In the genomic region with DNA sequence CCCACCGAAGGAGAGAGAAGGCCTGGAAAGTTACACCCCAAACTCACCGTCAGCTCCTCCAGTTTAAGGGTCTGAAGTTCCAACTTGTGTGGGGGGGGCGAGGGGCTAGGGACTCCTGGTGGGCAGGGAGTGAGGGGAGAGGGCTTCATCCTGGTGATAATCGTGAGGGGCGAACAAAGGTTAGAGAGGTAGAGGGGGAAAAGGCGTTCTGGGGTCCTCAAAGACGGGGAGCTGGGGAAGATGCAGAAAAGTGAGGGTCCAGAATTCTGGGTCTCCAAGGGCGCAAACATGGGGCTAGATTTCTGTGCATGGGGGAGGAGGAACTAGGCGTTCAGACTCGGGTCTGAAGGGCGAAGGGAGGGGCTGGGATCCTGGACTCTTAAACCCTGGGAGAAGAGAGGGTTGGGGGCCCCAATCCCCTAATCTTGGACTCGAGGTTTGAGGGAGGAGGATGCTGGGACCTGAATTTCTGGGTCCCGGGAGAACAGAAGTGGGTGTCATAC, we compare ENCODE assay signal across 2 cellular contexts.
TF ChIP-seq lines count a peak whose summit lies in the region.

No MANE protein-coding gene starts in this region.

TF ChIP-seq in GM23338, 12 proteins besides CTCF, POLR2A, EP300 and RAD21 (continued from another document and continues in another):
- TF ChIP-seq, protein P1, sequence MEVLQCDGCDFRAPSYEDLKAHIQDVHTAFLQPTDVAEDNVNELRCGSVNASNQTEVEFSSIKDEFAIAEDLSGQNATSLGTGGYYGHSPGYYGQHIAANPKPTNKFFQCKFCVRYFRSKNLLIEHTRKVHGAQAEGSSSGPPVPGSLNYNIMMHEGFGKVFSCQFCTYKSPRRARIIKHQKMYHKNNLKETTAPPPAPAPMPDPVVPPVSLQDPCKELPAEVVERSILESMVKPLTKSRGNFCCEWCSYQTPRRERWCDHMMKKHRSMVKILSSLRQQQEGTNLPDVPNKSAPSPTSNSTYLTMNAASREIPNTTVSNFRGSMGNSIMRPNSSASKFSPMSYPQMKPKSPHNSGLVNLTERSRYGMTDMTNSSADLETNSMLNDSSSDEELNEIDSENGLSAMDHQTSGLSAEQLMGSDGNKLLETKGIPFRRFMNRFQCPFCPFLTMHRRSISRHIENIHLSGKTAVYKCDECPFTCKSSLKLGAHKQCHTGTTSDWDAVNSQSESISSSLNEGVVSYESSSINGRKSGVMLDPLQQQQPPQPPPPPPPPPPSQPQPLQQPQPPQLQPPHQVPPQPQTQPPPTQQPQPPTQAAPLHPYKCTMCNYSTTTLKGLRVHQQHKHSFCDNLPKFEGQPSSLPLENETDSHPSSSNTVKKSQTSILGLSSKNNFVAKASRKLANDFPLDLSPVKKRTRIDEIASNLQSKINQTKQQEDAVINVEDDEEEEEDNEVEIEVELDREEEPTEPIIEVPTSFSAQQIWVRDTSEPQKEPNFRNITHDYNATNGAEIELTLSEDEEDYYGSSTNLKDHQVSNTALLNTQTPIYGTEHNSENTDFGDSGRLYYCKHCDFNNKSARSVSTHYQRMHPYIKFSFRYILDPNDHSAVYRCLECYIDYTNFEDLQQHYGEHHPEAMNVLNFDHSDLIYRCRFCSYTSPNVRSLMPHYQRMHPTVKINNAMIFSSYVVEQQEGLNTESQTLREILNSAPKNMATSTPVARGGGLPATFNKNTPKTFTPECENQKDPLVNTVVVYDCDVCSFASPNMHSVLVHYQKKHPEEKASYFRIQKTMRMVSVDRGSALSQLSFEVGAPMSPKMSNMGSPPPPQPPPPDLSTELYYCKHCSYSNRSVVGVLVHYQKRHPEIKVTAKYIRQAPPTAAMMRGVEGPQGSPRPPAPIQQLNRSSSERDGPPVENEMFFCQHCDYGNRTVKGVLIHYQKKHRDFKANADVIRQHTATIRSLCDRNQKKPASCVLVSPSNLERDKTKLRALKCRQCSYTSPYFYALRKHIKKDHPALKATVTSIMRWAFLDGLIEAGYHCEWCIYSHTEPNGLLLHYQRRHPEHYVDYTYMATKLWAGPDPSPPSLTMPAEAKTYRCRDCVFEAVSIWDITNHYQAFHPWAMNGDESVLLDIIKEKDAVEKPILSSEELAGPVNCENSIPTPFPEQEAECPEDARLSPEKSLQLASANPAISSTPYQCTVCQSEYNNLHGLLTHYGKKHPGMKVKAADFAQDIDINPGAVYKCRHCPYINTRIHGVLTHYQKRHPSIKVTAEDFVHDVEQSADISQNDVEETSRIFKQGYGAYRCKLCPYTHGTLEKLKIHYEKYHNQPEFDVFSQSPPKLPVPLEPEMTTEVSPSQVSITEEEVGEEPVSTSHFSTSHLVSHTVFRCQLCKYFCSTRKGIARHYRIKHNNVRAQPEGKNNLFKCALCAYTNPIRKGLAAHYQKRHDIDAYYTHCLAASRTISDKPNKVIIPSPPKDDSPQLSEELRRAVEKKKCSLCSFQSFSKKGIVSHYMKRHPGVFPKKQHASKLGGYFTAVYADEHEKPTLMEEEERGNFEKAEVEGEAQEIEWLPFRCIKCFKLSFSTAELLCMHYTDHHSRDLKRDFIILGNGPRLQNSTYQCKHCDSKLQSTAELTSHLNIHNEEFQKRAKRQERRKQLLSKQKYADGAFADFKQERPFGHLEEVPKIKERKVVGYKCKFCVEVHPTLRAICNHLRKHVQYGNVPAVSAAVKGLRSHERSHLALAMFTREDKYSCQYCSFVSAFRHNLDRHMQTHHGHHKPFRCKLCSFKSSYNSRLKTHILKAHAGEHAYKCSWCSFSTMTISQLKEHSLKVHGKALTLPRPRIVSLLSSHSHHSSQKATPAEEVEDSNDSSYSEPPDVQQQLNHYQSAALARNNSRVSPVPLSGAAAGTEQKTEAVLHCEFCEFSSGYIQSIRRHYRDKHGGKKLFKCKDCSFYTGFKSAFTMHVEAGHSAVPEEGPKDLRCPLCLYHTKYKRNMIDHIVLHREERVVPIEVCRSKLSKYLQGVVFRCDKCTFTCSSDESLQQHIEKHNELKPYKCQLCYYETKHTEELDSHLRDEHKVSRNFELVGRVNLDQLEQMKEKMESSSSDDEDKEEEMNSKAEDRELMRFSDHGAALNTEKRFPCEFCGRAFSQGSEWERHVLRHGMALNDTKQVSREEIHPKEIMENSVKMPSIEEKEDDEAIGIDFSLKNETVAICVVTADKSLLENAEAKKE (CRISPR knock-in tag; IDR thresholded peaks at IDR 0.05): no peak
- TF ChIP-seq, protein P2, sequence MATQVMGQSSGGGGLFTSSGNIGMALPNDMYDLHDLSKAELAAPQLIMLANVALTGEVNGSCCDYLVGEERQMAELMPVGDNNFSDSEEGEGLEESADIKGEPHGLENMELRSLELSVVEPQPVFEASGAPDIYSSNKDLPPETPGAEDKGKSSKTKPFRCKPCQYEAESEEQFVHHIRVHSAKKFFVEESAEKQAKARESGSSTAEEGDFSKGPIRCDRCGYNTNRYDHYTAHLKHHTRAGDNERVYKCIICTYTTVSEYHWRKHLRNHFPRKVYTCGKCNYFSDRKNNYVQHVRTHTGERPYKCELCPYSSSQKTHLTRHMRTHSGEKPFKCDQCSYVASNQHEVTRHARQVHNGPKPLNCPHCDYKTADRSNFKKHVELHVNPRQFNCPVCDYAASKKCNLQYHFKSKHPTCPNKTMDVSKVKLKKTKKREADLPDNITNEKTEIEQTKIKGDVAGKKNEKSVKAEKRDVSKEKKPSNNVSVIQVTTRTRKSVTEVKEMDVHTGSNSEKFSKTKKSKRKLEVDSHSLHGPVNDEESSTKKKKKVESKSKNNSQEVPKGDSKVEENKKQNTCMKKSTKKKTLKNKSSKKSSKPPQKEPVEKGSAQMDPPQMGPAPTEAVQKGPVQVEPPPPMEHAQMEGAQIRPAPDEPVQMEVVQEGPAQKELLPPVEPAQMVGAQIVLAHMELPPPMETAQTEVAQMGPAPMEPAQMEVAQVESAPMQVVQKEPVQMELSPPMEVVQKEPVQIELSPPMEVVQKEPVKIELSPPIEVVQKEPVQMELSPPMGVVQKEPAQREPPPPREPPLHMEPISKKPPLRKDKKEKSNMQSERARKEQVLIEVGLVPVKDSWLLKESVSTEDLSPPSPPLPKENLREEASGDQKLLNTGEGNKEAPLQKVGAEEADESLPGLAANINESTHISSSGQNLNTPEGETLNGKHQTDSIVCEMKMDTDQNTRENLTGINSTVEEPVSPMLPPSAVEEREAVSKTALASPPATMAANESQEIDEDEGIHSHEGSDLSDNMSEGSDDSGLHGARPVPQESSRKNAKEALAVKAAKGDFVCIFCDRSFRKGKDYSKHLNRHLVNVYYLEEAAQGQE (IDR thresholded peaks at IDR 0.05; ENCODE audit: unreplicated experiment): no peak
- TF ChIP-seq JUNB (IDR thresholded peaks at IDR 0.05; ENCODE audit: unreplicated experiment) (no peak), EZH2phosphoT487 (IDR thresholded peaks at IDR 0.05; ENCODE audit: unreplicated experiment) (no peak), STAT1 (IDR thresholded peaks at IDR 0.05; ENCODE audit: unreplicated experiment) (no peak), NANOG (IDR thresholded peaks at IDR 0.05; ENCODE audit: borderline replicate concordance) (no peak), EZH2 (IDR thresholded peaks at IDR 0.05; ENCODE audit: low read depth, unreplicated experiment) (no peak), ZNF114 (CRISPR knock-in tag; IDR thresholded peaks at IDR 0.05) (no peak), CREB1 (CRISPR knock-in tag; IDR thresholded peaks at IDR 0.05; ENCODE audit: low read depth) (no peak)

TF ChIP-seq in HEK293T, 16 proteins besides CTCF, POLR2A, EP300 and RAD21 (continued from another document):
- TF ChIP-seq, protein P3, sequence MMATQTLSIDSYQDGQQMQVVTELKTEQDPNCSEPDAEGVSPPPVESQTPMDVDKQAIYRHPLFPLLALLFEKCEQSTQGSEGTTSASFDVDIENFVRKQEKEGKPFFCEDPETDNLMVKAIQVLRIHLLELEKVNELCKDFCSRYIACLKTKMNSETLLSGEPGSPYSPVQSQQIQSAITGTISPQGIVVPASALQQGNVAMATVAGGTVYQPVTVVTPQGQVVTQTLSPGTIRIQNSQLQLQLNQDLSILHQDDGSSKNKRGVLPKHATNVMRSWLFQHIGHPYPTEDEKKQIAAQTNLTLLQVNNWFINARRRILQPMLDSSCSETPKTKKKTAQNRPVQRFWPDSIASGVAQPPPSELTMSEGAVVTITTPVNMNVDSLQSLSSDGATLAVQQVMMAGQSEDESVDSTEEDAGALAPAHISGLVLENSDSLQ (IDR thresholded peaks at IDR 0.05): no peak
- no peak for TF ChIP-seq BHLHE40 (IDR thresholded peaks at IDR 0.05; ENCODE audit: borderline replicate concordance)
- no peak for TF ChIP-seq FOXA1 (IDR thresholded peaks at IDR 0.05)
- no peak for TF ChIP-seq L3MBTL2 (conservative IDR thresholded peaks at IDR 0.05)
- no peak for TF ChIP-seq SUZ12 (IDR thresholded peaks at IDR 0.05)
